In the genomic region with DNA sequence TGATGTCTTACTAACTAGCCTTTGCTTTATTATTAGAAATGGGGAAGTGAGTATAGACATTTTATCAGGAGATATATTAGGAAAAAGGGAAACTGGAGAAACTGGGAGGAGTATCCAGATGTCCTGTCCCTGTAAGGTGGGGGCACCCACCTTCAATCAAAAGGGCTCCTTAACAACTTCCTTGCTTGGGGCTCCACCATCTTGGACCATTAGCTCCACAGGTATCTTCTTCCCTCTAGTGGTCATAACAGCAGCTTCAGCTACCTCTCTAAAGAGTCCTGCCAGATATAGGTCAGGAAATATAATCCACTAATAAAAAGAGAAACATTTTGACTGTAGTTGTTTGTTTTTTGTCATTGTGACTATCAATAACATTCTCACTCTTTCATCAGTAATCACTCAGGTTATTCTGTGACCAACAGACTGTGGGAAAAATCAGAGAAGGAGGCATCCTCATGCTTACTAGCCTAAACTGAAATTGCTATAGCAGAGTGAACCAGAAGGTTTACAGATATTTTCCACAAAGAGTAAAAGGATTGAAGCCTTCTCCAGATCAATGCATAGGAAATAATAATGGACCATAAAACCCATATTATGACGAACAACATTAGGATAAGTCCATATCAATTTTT, we compare ENCODE assay signal across 8 cellular contexts. TPM values are rescaled to one million over a fixed set of nuclear protein-coding genes. Genes with fewer than 3 reads are reported as not detected.
A peak's percentile ranks its signal among the peaks of the same experiment; 100 is the strongest.
DNase-seq lines count a peak whose midpoint lies in the region; ATAC-seq, FAIRE-seq and TF ChIP-seq lines count a peak whose summit lies in the region.

No MANE protein-coding gene starts in this region.

- H3K36me3 ChIP-seq in SK-N-SH (replicated peaks in 1 of 2; ENCODE audit: control insufficient read depth in 1 of 2, insufficient read depth in 2 of 2, low read length in 1 of 2) (no peaks in the 10 kb centered on the region), kidney (ENCODE audit: control insufficient read depth in 1 of 2, insufficient read depth in 2 of 2, low read length in 2 of 2) (no peaks in the 10 kb centered on the region)

- H4K20me1 ChIP-seq in SK-N-SH (ENCODE audit: insufficient read depth): no peaks in the 10 kb centered on the region

- no peaks in the 10 kb centered on the region for H3K27me3 ChIP-seq in SK-N-SH (ENCODE audit: insufficient read depth)

- TF ChIP-seq CTCF in SK-N-SH (IDR thresholded peaks at IDR 0.05) (peak; percentile 53), kidney (IDR thresholded peaks at IDR 0.05; ENCODE audit: borderline replicate concordance, extremely low read depth, insufficient read depth) (peak; percentile 38)

- no peak overlapping the region for H3K27ac ChIP-seq in SK-N-SH (ENCODE audit: low read depth in 2 of 2, low read length in 1 of 2)
- no peak overlapping the region for H3K27ac ChIP-seq in kidney (ENCODE audit: low read depth in 2 of 2, low read length in 2 of 2)

- no peak overlapping the region for H2AFZ ChIP-seq in SK-N-SH (ENCODE audit: low read depth)

- no peaks in the 10 kb centered on the region for H3F3A ChIP-seq in SK-N-SH (replicated peaks; ENCODE audit: insufficient read depth)

- H3K36me3 Mint-ChIP-seq in activated naive CD8-positive, alpha-beta T cell treated with anti-CD3 and anti-CD28 coated beads, Interleukin-2, amount 50 U/mL, for 24 hours (ENCODE audit: low read depth): no peaks in the 10 kb centered on the region

- no peak overlapping the region for H3K27ac Mint-ChIP-seq in activated naive CD8-positive, alpha-beta T cell treated with anti-CD3 and anti-CD28 coated beads, Interleukin-2, amount 50 U/mL, for 24 hours

- H3K27me3 Mint-ChIP-seq in activated naive CD8-positive, alpha-beta T cell treated with anti-CD3 and anti-CD28 coated beads, Interleukin-2, amount 50 U/mL, for 24 hours: no peaks in the 10 kb centered on the region

- FAIRE-seq in kidney (lab: Jason Lieb, UNC): no peak

- CTCF ChIA-PET in SK-N-SH (lab: Yijun Ruan, JAX): no interaction called here

- H3K4me3 ChIP-seq in SK-N-SH (ENCODE audit: low read depth in 2 of 2, low read length in 1 of 2): no peak overlapping the region
- no peak overlapping the region for H3K4me3 ChIP-seq in kidney (ENCODE audit: low read length in 2 of 2)

- H3K9me2 ChIP-seq in SK-N-SH: no peaks in the 10 kb centered on the region

- H3K4me2 ChIP-seq in SK-N-SH: no peak overlapping the region

- no peak overlapping the region for H3K4me3 Mint-ChIP-seq in activated naive CD8-positive, alpha-beta T cell treated with anti-CD3 and anti-CD28 coated beads, Interleukin-2, amount 50 U/mL, for 24 hours

- WGBS in SK-N-SH (ENCODE audit: low lambda C conversion rate): 0% methylated on average over 1 of the region's 1 CpG

- ATAC-seq in GM19395 (IDR thresholded peaks at IDR 0.05; ENCODE audit: unreplicated experiment): peak; percentile 96
- peak; percentile 91 for ATAC-seq in HG03196 (IDR thresholded peaks at IDR 0.05; ENCODE audit: unreplicated experiment)
- no peak for ATAC-seq in activated naive CD8-positive, alpha-beta T cell treated with anti-CD3 and anti-CD28 coated beads, Interleukin-2, amount 50 U/mL, for 24 hours

- POLR2A ChIA-PET in SK-N-SH (lab: Yijun Ruan, JAX): no interaction called here

- peak; percentile 39 for TF ChIP-seq RAD21 in SK-N-SH (IDR thresholded peaks at IDR 0.05; ENCODE audit: low read length)

- intact Hi-C loops in kidney (cut with DNase I): no loop called here

- no peaks in the 10 kb centered on the region for H3K4me1 Mint-ChIP-seq in activated naive CD8-positive, alpha-beta T cell treated with anti-CD3 and anti-CD28 coated beads, Interleukin-2, amount 50 U/mL, for 24 hours

- H3K4me1 ChIP-seq in SK-N-SH (ENCODE audit: control insufficient read depth in 1 of 2, insufficient read depth in 2 of 2, low read depth in 1 of 2, low read length in 1 of 2) (no peaks in the 10 kb centered on the region), kidney (ENCODE audit: control insufficient read depth in 1 of 2, insufficient read depth in 1 of 2, low read depth in 1 of 2, low read length in 2 of 2) (no peaks in the 10 kb centered on the region)

- DNase-seq in Daoy (ENCODE audit: low read depth) (peak; percentile 18), SK-N-SH (peak; percentile 9), kidney (no peak), SK-N-DZ (ENCODE audit: low spot score) (no peak)
- no peak for DNase-seq in activated CD4-positive, alpha-beta T cell treated with anti-CD3 and anti-CD28 coated beads, Interleukin-2, amount 50 U/mL, for 1 hour
- DNase-seq in activated naive CD8-positive, alpha-beta T cell treated with anti-CD3 and anti-CD28 coated beads, Interleukin-2, amount 50 U/mL, for 24 hours: no peak

- no peaks in the 10 kb centered on the region for H3K79me2 ChIP-seq in SK-N-SH (ENCODE audit: insufficient read depth)

- no peak for TF ChIP-seq EP300 in SK-N-SH (IDR thresholded peaks at IDR 0.05; ENCODE audit: borderline replicate concordance in 1 of 2, low read depth in 1 of 2, low read length in 1 of 2)

- no peaks in the 10 kb centered on the region for H3K9me3 ChIP-seq in SK-N-SH
- H3K9me3 ChIP-seq in kidney (ENCODE audit: control insufficient read depth in 1 of 2, low read length in 2 of 2): no peaks in the 10 kb centered on the region

- H3K9ac ChIP-seq in SK-N-SH (no peak overlapping the region), kidney (ENCODE audit: low read length in 2 of 2) (no peak overlapping the region)

- no peaks in the 10 kb centered on the region for H3K9me3 Mint-ChIP-seq in activated naive CD8-positive, alpha-beta T cell treated with anti-CD3 and anti-CD28 coated beads, Interleukin-2, amount 50 U/mL, for 24 hours

TF ChIP-seq in SK-N-SH, 30 proteins besides CTCF, POLR2A, EP300 and RAD21:
- TF ChIP-seq EZH2phosphoT487 (IDR thresholded peaks at IDR 0.05; ENCODE audit: borderline replicate concordance, low read depth): no peak
- TF ChIP-seq YY1 (IDR thresholded peaks at IDR 0.05; ENCODE audit: low read depth): peak; percentile 34; the same call in 1 of the 2 replicates

RNA-seq across cellular contexts. Expression of gene OR51B4, which starts 10.4 kb away (rescaled TPM):
- total RNA-seq in Daoy (2014; rRNA removed; shearing (Covaris generic)): not detected in 2 replicates
- polyA plus RNA-seq in SK-N-SH (2012; rRNA removed): 0.07 and 0.29 TPM in 2 replicates
- polyA plus RNA-seq in SK-N-SH (2012; cell fraction: cytosol; rRNA removed): 0.18 and 0.29 TPM in 2 replicates
- polyA plus RNA-seq in SK-N-SH (2012; cell fraction: nucleus; rRNA removed): 0.24 and 0.34 TPM in 2 replicates
- not detected for total RNA-seq in kidney
- not detected for polyA plus RNA-seq in kidney (ENCODE audit: insufficient read depth, low read depth, low replicate concordance)
- not detected in 2 replicates for polyA plus RNA-seq in SK-N-DZ (2014; cell fraction: cytosol; rRNA removed)
- 0.34 TPM in 1 of 2 replicates, not detected in the other for polyA plus RNA-seq in SK-N-DZ (2014; cell fraction: nucleus; rRNA removed)

RNA-seq across cellular contexts. Expression of gene HBE1, which starts 21.6 kb away (rescaled TPM):
- 0.42 and 1.4 TPM in 2 replicates for total RNA-seq in Daoy (2014; rRNA removed; shearing (Covaris generic))
- polyA plus RNA-seq in SK-N-SH (2012; rRNA removed) (2.4 TPM in 2 replicates), kidney (ENCODE audit: insufficient read depth, low read depth, low replicate concordance) (not detected)
- 3.2 and 3.3 TPM in 2 replicates for polyA plus RNA-seq in SK-N-SH (2012; cell fraction: cytosol; rRNA removed)
- polyA plus RNA-seq in SK-N-SH (2012; cell fraction: nucleus; rRNA removed): 0.60 and 1.9 TPM in 2 replicates
- not detected for total RNA-seq in kidney
- polyA plus RNA-seq in SK-N-DZ (2014; cell fraction: cytosol; rRNA removed): 1.7 and 3.1 TPM in 2 replicates
- polyA plus RNA-seq in SK-N-DZ (2014; cell fraction: nucleus; rRNA removed): 1.1 TPM in 1 of 2 replicates, not detected in the other

RNA-seq across cellular contexts. Expression of gene OR51B2, which starts 32.8 kb away (rescaled TPM):
- total RNA-seq in Daoy (2014; rRNA removed; shearing (Covaris generic)): not detected in 2 replicates
- polyA plus RNA-seq in SK-N-SH (2012; rRNA removed): not detected in 2 replicates
- polyA plus RNA-seq in SK-N-SH (2012; cell fraction: cytosol; rRNA removed): not detected in 2 replicates
- 0.08 TPM in 1 of 2 replicates, not detected in the other for polyA plus RNA-seq in SK-N-SH (2012; cell fraction: nucleus; rRNA removed)
- total RNA-seq in kidney: not detected
- not detected for polyA plus RNA-seq in kidney (ENCODE audit: insufficient read depth, low read depth, low replicate concordance)
- not detected in 2 replicates for polyA plus RNA-seq in SK-N-DZ (2014; cell fraction: cytosol; rRNA removed)
- not detected in 2 replicates for polyA plus RNA-seq in SK-N-DZ (2014; cell fraction: nucleus; rRNA removed)

RNA-seq across cellular contexts. Expression of gene HBG2, which starts 36.7 kb away (rescaled TPM):
- total RNA-seq in Daoy (2014; rRNA removed; shearing (Covaris generic)): not detected in 2 replicates
- polyA plus RNA-seq in SK-N-SH (2012; rRNA removed) (0.33 TPM in 1 of 2 replicates, not detected in the other), kidney (ENCODE audit: insufficient read depth, low read depth, low replicate concordance) (not detected)
- polyA plus RNA-seq in SK-N-SH (2012; cell fraction: cytosol; rRNA removed): 0.13 TPM in 1 of 2 replicates, not detected in the other
- polyA plus RNA-seq in SK-N-SH (2012; cell fraction: nucleus; rRNA removed): not detected in 2 replicates
- total RNA-seq in kidney: not detected
- polyA plus RNA-seq in SK-N-DZ (2014; cell fraction: cytosol; rRNA removed): 1.8 TPM in 1 of 2 replicates, not detected in the other
- not detected in 2 replicates for polyA plus RNA-seq in SK-N-DZ (2014; cell fraction: nucleus; rRNA removed)

RNA-seq across cellular contexts. Expression of gene HBG1, which starts 41.7 kb away (rescaled TPM):
- total RNA-seq in Daoy (2014; rRNA removed; shearing (Covaris generic)): not detected in 2 replicates
- polyA plus RNA-seq in SK-N-SH (2012; rRNA removed) (not detected in 2 replicates), kidney (ENCODE audit: insufficient read depth, low read depth, low replicate concordance) (not detected)
- not detected in 2 replicates for polyA plus RNA-seq in SK-N-SH (2012; cell fraction: cytosol; rRNA removed)
- 0.76 TPM in 1 of 2 replicates, not detected in the other for polyA plus RNA-seq in SK-N-SH (2012; cell fraction: nucleus; rRNA removed)
- total RNA-seq in kidney: not detected
- polyA plus RNA-seq in SK-N-DZ (2014; cell fraction: cytosol; rRNA removed): not detected in 2 replicates
- not detected in 2 replicates for polyA plus RNA-seq in SK-N-DZ (2014; cell fraction: nucleus; rRNA removed)

Comparison
In these comparisons a context has a peak if more than half of its experiments do, and no peak if none do; other contexts are left out.
1. DNase-seq: peak in Daoy (single experiment) and SK-N-SH (single experiment); none in kidney (single experiment), activated CD4-positive, alpha-beta T cell treated with anti-CD3 and anti-CD28 coated beads, Interleukin-2, amount 50 U/mL, for 1 hour (single experiment), SK-N-DZ (single experiment) and activated naive CD8-positive, alpha-beta T cell treated with anti-CD3 and anti-CD28 coated beads, Interleukin-2, amount 50 U/mL, for 24 hours (single experiment).